In the genomic region with DNA sequence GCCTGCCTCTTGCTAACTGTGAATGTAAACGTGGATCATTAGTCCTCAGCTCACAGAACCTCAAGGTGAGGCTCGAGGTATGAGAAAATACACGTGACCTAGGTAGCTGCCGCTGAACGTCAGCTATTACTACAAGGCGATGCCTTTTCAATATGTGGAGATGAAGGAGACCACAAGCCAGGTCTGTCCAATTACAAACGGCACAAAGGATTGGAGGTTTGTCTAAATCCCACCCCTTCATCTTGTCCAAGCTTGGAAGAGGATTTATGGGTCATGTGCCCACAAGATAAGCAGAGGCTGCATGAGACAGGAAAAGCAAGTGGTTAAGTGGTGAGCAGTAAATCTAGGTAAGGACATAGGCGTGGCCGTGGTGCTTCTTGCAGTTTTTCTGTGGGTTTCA, we compare ENCODE assay signal across 1 cellular context.
TF ChIP-seq lines count a peak whose summit lies in the region.

No MANE protein-coding gene starts in this region.

TF ChIP-seq in K562, 482 proteins besides CTCF, POLR2A, EP300 and RAD21 (continued from another document and continues in another):
- TF ChIP-seq, protein P1, sequence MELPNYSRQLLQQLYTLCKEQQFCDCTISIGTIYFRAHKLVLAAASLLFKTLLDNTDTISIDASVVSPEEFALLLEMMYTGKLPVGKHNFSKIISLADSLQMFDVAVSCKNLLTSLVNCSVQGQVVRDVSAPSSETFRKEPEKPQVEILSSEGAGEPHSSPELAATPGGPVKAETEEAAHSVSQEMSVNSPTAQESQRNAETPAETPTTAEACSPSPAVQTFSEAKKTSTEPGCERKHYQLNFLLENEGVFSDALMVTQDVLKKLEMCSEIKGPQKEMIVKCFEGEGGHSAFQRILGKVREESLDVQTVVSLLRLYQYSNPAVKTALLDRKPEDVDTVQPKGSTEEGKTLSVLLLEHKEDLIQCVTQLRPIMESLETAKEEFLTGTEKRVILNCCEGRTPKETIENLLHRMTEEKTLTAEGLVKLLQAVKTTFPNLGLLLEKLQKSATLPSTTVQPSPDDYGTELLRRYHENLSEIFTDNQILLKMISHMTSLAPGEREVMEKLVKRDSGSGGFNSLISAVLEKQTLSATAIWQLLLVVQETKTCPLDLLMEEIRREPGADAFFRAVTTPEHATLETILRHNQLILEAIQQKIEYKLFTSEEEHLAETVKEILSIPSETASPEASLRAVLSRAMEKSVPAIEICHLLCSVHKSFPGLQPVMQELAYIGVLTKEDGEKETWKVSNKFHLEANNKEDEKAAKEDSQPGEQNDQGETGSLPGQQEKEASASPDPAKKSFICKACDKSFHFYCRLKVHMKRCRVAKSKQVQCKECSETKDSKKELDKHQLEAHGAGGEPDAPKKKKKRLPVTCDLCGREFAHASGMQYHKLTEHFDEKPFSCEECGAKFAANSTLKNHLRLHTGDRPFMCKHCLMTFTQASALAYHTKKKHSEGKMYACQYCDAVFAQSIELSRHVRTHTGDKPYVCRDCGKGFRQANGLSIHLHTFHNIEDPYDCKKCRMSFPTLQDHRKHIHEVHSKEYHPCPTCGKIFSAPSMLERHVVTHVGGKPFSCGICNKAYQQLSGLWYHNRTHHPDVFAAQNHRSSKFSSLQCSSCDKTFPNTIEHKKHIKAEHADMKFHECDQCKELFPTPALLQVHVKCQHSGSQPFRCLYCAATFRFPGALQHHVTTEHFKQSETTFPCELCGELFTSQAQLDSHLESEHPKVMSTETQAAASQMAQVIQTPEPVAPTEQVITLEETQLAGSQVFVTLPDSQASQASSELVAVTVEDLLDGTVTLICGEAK (IDR thresholded peaks at IDR 0.05) = no peak
- TF ChIP-seq, protein P1 (CRISPR knock-in tag; IDR thresholded peaks at IDR 0.05) = no peak
- TF ChIP-seq, protein P2, sequence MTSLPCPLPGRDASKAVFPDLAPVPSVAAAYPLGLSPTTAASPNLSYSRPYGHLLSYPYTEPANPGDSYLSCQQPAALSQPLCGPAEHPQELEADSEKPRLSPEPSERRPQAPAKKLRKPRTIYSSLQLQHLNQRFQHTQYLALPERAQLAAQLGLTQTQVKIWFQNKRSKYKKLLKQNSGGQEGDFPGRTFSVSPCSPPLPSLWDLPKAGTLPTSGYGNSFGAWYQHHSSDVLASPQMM (CRISPR knock-in tag; IDR thresholded peaks at IDR 0.05) = no peak
- TF ChIP-seq FOXJ2 (tag; IDR thresholded peaks at IDR 0.05) (no peak), MYC (IDR thresholded peaks at IDR 0.05; ENCODE audit: low read depth, low read length) (peak; percentile 63), MYC (CRISPR knock-in tag; IDR thresholded peaks at IDR 0.05; ENCODE audit: borderline replicate concordance, low read depth) (no peak), ZBTB7A (IDR thresholded peaks at IDR 0.05; ENCODE audit: borderline replicate concordance, control insufficient read depth, low read depth, low read length) (no peak), PHF20 (IDR thresholded peaks at IDR 0.05; ENCODE audit: partially characterized antibody) (peak; percentile 28), HDAC2 (IDR thresholded peaks at IDR 0.05) (peak; percentile 88; the same call in 1 of the 2 replicates), CREBBP (IDR thresholded peaks at IDR 0.05; ENCODE audit: low read depth, low read length) (no peak), ZEB2 (IDR thresholded peaks at IDR 0.05) (peak; percentile 73; the same call in 1 of the 2 replicates), ATF7 (IDR thresholded peaks at IDR 0.05) (peak; percentile 49), RCOR1 (IDR thresholded peaks at IDR 0.05; ENCODE audit: borderline replicate concordance in 1 of 2, low read depth in 2 of 2, low read length in 2 of 2) (peak; percentile 85 to 98), KDM1A (IDR thresholded peaks at IDR 0.05) (peak; percentile 97), FUS (optimal IDR thresholded peaks at IDR 0.05; ENCODE audit: low read depth, low read length) (no peak), GATA2 (CRISPR knock-in tag; IDR thresholded peaks at IDR 0.05) (peak; percentile 66), HDAC3 (IDR thresholded peaks at IDR 0.05; ENCODE audit: borderline replicate concordance, partially characterized antibody) (no peak), CTBP1 (IDR thresholded peaks at IDR 0.05; ENCODE audit: borderline replicate concordance) (peak; percentile 91), BCOR (IDR thresholded peaks at IDR 0.05) (peak; percentile 54; the same call in 1 of the 2 replicates), FOXA3 (CRISPR knock-in tag; conservative IDR thresholded peaks at IDR 0.05 in 1 of 2, IDR thresholded peaks at IDR 0.05 in 1 of 2) (no peak), ZNF77 (CRISPR knock-in tag; IDR thresholded peaks at IDR 0.05) (no peak), KLF1 (tag; IDR thresholded peaks at IDR 0.05) (no peak), HIVEP1 (CRISPR knock-in tag; IDR thresholded peaks at IDR 0.05) (no peak), BHLHE40 (IDR thresholded peaks at IDR 0.05; ENCODE audit: low read length) (peak; percentile 97), RB1 (IDR thresholded peaks at IDR 0.05; ENCODE audit: low read depth) (0 out of 2 replicates have a peak, but pooled peaks have one; percentile 23), ARID2 (IDR thresholded peaks at IDR 0.05) (no peak), HDAC1 (IDR thresholded peaks at IDR 0.05) (peak in 1 of 2 experiments; percentile 89; a peak in 2 of 4 replicates), MYBL2 (IDR thresholded peaks at IDR 0.05; ENCODE audit: low read depth) (no peak), MYBL2 (CRISPR knock-in tag; IDR thresholded peaks at IDR 0.05; ENCODE audit: borderline replicate concordance) (no peak), NCOA2 (IDR thresholded peaks at IDR 0.05; ENCODE audit: partially characterized antibody in 2 of 2) (no peak), TOE1 (IDR thresholded peaks at IDR 0.05; ENCODE audit: borderline replicate concordance) (peak; percentile 65; the same call in 1 of the 2 replicates), TOE1 (CRISPR knock-in tag; IDR thresholded peaks at IDR 0.05; ENCODE audit: borderline replicate concordance, low read depth) (no peak), NELFE (IDR thresholded peaks at IDR 0.05; ENCODE audit: insufficient read depth, insufficient read length) (no peak), CCNT2 (IDR thresholded peaks at IDR 0.05; ENCODE audit: borderline replicate concordance, extremely low read depth, insufficient read length, low read depth, low read length) (no peak), GTF2E2 (tag; IDR thresholded peaks at IDR 0.05) (no peak), IFI16 (CRISPR knock-in tag; IDR thresholded peaks at IDR 0.05) (no peak), ESRRA (IDR thresholded peaks at IDR 0.05; ENCODE audit: borderline replicate concordance, low read depth) (peak; percentile 73; the same call in 1 of the 2 replicates)
- TF ChIP-seq, protein P3, sequence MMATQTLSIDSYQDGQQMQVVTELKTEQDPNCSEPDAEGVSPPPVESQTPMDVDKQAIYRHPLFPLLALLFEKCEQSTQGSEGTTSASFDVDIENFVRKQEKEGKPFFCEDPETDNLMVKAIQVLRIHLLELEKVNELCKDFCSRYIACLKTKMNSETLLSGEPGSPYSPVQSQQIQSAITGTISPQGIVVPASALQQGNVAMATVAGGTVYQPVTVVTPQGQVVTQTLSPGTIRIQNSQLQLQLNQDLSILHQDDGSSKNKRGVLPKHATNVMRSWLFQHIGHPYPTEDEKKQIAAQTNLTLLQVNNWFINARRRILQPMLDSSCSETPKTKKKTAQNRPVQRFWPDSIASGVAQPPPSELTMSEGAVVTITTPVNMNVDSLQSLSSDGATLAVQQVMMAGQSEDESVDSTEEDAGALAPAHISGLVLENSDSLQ (IDR thresholded peaks at IDR 0.05) = peak; percentile 97
- TF ChIP-seq, protein P4, sequence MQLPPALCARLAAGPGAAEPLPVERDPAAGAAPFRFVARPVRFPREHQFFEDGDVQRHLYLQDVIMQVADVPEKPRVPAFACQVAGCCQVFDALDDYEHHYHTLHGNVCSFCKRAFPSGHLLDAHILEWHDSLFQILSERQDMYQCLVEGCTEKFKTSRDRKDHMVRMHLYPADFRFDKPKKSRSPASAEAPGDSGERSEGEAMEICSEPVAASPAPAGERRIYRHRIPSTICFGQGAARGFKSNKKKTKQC (CRISPR knock-in tag; IDR thresholded peaks at IDR 0.05) = no peak
- TF ChIP-seq, protein P5, sequence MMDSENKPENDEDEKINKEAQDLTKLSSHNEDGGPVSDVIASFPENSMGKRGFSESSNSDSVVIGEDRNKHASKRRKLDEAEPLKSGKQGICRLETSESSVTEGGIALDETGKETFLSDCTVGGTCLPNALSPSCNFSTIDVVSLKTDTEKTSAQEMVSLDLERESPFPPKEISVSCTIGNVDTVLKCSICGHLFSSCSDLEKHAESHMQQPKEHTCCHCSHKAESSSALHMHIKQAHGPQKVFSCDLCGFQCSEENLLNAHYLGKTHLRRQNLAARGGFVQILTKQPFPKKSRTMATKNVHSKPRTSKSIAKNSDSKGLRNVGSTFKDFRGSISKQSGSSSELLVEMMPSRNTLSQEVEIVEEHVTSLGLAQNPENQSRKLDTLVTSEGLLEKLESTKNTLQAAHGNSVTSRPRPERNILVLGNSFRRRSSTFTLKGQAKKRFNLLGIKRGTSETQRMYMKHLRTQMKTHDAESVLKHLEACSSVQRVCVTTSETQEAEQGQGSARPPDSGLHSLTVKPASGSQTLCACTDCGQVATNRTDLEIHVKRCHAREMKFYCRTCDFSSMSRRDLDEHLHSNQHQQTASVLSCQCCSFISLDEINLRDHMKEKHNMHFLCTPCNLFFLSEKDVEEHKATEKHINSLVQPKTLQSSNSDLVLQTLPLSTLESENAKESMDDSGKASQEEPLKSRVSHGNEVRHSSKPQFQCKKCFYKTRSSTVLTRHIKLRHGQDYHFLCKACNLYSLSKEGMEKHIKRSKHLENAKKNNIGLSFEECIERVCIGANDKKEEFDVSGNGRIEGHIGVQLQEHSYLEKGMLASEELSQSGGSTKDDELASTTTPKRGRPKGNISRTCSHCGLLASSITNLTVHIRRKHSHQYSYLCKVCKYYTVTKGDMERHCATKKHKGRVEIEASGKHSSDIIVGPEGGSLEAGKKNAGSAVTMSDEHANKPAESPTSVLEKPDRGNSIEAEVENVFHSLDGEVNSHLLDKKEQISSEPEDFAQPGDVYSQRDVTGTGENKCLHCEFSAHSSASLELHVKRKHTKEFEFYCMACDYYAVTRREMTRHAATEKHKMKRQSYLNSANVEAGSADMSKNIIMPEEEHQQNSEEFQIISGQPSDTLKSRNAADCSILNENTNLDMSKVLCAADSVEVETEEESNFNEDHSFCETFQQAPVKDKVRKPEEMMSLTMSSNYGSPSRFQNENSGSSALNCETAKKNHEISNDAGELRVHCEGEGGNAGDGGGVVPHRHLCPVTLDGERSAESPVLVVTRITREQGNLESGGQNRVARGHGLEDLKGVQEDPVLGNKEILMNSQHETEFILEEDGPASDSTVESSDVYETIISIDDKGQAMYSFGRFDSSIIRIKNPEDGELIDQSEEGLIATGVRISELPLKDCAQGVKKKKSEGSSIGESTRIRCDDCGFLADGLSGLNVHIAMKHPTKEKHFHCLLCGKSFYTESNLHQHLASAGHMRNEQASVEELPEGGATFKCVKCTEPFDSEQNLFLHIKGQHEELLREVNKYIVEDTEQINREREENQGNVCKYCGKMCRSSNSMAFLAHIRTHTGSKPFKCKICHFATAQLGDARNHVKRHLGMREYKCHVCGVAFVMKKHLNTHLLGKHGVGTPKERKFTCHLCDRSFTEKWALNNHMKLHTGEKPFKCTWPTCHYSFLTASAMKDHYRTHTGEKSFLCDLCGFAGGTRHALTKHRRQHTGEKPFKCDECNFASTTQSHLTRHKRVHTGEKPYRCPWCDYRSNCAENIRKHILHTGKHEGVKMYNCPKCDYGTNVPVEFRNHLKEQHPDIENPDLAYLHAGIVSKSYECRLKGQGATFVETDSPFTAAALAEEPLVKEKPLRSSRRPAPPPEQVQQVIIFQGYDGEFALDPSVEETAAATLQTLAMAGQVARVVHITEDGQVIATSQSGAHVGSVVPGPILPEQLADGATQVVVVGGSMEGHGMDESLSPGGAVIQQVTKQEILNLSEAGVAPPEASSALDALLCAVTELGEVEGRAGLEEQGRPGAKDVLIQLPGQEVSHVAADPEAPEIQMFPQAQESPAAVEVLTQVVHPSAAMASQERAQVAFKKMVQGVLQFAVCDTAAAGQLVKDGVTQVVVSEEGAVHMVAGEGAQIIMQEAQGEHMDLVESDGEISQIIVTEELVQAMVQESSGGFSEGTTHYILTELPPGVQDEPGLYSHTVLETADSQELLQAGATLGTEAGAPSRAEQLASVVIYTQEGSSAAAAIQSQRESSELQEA (IDR thresholded peaks at IDR 0.05; ENCODE audit: low read depth) = no peak
- TF ChIP-seq, protein P6, sequence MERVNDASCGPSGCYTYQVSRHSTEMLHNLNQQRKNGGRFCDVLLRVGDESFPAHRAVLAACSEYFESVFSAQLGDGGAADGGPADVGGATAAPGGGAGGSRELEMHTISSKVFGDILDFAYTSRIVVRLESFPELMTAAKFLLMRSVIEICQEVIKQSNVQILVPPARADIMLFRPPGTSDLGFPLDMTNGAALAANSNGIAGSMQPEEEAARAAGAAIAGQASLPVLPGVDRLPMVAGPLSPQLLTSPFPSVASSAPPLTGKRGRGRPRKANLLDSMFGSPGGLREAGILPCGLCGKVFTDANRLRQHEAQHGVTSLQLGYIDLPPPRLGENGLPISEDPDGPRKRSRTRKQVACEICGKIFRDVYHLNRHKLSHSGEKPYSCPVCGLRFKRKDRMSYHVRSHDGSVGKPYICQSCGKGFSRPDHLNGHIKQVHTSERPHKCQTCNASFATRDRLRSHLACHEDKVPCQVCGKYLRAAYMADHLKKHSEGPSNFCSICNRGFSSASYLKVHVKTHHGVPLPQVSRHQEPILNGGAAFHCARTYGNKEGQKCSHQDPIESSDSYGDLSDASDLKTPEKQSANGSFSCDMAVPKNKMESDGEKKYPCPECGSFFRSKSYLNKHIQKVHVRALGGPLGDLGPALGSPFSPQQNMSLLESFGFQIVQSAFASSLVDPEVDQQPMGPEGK (CRISPR knock-in tag; IDR thresholded peaks at IDR 0.05; ENCODE audit: borderline replicate concordance) = no peak
